34 cellular contexts compared by ENCODE assay signal in the genomic region with DNA sequence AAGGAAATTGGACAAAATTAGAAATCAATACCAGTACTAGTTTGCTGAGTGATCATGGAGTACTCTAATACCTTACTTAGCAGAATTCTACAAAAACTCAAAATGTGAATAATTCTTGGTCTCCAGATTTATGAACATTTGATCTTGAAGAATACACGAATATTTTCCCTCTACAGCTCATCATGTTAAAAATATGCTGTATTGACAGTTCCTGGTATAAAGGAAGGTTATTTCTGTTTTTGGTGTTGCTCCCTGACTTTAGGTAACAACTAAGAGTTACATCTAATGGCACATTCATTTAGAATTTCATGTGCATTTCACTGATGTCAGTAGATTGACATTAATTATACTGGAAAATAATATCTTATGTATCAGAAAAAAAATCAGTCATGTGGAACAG.
DNase-seq lines count a peak whose midpoint lies in the region; ATAC-seq, FAIRE-seq and TF ChIP-seq lines count a peak whose summit lies in the region.
"Had no signal": no experiment of that assay in that cellular context is flagged by ENCODE, and none has a peak within 500 bp of the region (broad histone marks: within the 10 kb centered on the region; RNA-seq: fewer than 3 reads in every experiment).

No MANE protein-coding gene starts in this region.

- TF ChIP-seq CTCF in HepG2 (CRISPR knock-in tag; IDR thresholded peaks at IDR 0.05) (no peak), right lobe of liver (IDR thresholded peaks at IDR 0.05) (no peak), A549 (IDR thresholded peaks at IDR 0.05) (no peak), IMR-90 (conservative IDR thresholded peaks at IDR 0.05; ENCODE audit: low read depth, low read length) (no peak), K562 (IDR thresholded peaks at IDR 0.05 in 2 of 3, conservative IDR thresholded peaks at IDR 0.05 in 1 of 3; ENCODE audit: insufficient read depth in 2 of 3, low read depth in 1 of 3, low read length in 3 of 3) (no peak)

- no TSS peak for BruUV-seq in HepG2 (replicated peaks; lab: Mats Ljungman, UMichigan)
- no TSS peak for BruUV-seq in IMR-90 (replicated peaks; lab: Mats Ljungman, UMichigan)
- BruUV-seq in K562 (replicated peaks; lab: Mats Ljungman, UMichigan), result no TSS peak

- H3K36me3 ChIP-seq in HepG2 (replicated peaks in 1 of 2; ENCODE audit: control insufficient read depth in 1 of 2, insufficient read depth in 2 of 2, low read length in 2 of 2) (no peaks in the 10 kb centered on the region), right lobe of liver (no peaks in the 10 kb centered on the region), IMR-90 (ENCODE audit: control insufficient read depth, insufficient read depth, low read length) (no peaks in the 10 kb centered on the region), K562 (ENCODE audit: control insufficient read depth, insufficient read depth, low read length) (no peaks in the 10 kb centered on the region)
- H3K36me3 ChIP-seq: BE2C; BLaER1; BLaER1 treated with 17β-estradiol and CSF1 and Interleukin-3, amounts not matched to agents 10 nM and 100 nM had no signal

- no peak for ATAC-seq in HepG2
- ATAC-seq in right lobe of liver, result no peak
- no peak for ATAC-seq in A549
- no peak for ATAC-seq in IMR-90 (ENCODE audit: low read depth)
- no peak for ATAC-seq in K562
- ATAC-seq: CD8-positive, alpha-beta T cell had no signal

- no peaks in the 10 kb centered on the region for H3K79me1 ChIP-seq in IMR-90 (ENCODE audit: low read depth in 1 of 2, low read length in 2 of 2)

- intact Hi-C loops in HepG2 (cut with micrococcal nuclease; ENCODE audit: unreplicated experiment) (no loop called here), right lobe of liver (cut with DNase I) (no loop called here), IMR-90 (cut with micrococcal nuclease) (no loop called here), K562 (cut with micrococcal nuclease) (no loop called here)

- CTCF ChIA-PET in HepG2 (lab: Yijun Ruan, JAX; ENCODE audit: low intra/inter-chr PET ratio, low total read pairs), result no interaction called here
- CTCF ChIA-PET in A549 (lab: Yijun Ruan, JAX), result no interaction called here
- CTCF ChIA-PET in IMR-90 (lab: Yijun Ruan, JAX), result no interaction called here
- CTCF ChIA-PET in K562 (lab: Yijun Ruan, JAX; ENCODE audit: low intra/inter-chr PET ratio), result no interaction called here

- no peak for FAIRE-seq in HepG2 (lab: Jason Lieb, UNC)
- FAIRE-seq in A549 (lab: Jason Lieb, UNC), result no peak
- FAIRE-seq in K562 (lab: Jason Lieb, UNC), result no peak
- FAIRE-seq: A204.1, D721Med had no signal

- POLR2A ChIA-PET in HepG2 (lab: Yijun Ruan, JAX) (no interaction called here), A549 (lab: Yijun Ruan, JAX) (no interaction called here), IMR-90 (lab: Charles Lee; ENCODE audit: unreplicated experiment) (no interaction called here), K562 (lab: Yijun Ruan, JAX) (no interaction called here)

- H3K4me3 ChIP-seq in HepG2 (replicated peaks in 1 of 3; ENCODE audit: insufficient read depth in 1 of 3, low read depth in 2 of 3, low read length in 3 of 3), result no peak overlapping the region
- H3K4me3 ChIP-seq in right lobe of liver, result no peak overlapping the region
- H3K4me3 ChIP-seq in A549, result no peak overlapping the region
- H3K4me3 ChIP-seq in IMR-90 (ENCODE audit: insufficient read depth, low read depth, low read length), result no peak overlapping the region
- H3K4me3 ChIP-seq in K562, result no peak overlapping the region
- H3K4me3 ChIP-seq: BLaER1; BLaER1 treated with 17β-estradiol and CSF1 and Interleukin-3, amounts not matched to agents 10 nM and 100 nM had no signal

- H3K56ac ChIP-seq in IMR-90 (ENCODE audit: extremely low read depth, insufficient read depth, low read length), result no peak overlapping the region

- H3K4ac ChIP-seq in IMR-90 (ENCODE audit: low read depth, low read length), result no peak overlapping the region

- no peak overlapping the region for H3K14ac ChIP-seq in IMR-90 (replicated peaks; ENCODE audit: low read depth, low read length)

- H2AFZ ChIP-seq in HepG2 (ENCODE audit: low read length) (no peak overlapping the region), IMR-90 (replicated peaks; ENCODE audit: low read length, poor library complexity) (no peak overlapping the region), K562 (ENCODE audit: low read depth, low read length) (no peak overlapping the region)

- TF ChIP-seq POLR2A in HepG2 (IDR thresholded peaks at IDR 0.05; ENCODE audit: insufficient read depth in 1 of 2, low read depth in 2 of 2, low read length in 2 of 2) (no peak), right lobe of liver (IDR thresholded peaks at IDR 0.05) (no peak), A549 (IDR thresholded peaks at IDR 0.05; ENCODE audit: low read length) (no peak), IMR-90 (IDR thresholded peaks at IDR 0.05; ENCODE audit: low read depth, low read length) (no peak), K562 (conservative IDR thresholded peaks at IDR 0.05) (no peak), erythroblast (IDR thresholded peaks at IDR 0.05; ENCODE audit: low read length) (no peak)

- TF ChIP-seq RAD21 in HepG2 (CRISPR knock-in tag; IDR thresholded peaks at IDR 0.05), result no peak
- TF ChIP-seq RAD21 in A549 (conservative IDR thresholded peaks at IDR 0.05 in 1 of 2, IDR thresholded peaks at IDR 0.05 in 1 of 2), result no peak
- TF ChIP-seq RAD21 in IMR-90 (IDR thresholded peaks at IDR 0.05; ENCODE audit: low read length), result no peak
- no peak for TF ChIP-seq RAD21 in K562 (CRISPR knock-in tag; conservative IDR thresholded peaks at IDR 0.05 in 1 of 2, IDR thresholded peaks at IDR 0.05 in 1 of 2)

- H2AK5ac ChIP-seq in IMR-90 (ENCODE audit: low read depth, low read length), result no peak overlapping the region

- TF ChIP-seq EP300 in HepG2 (IDR thresholded peaks at IDR 0.05; ENCODE audit: low read depth in 2 of 2, low read length in 2 of 2), result no peak
- TF ChIP-seq EP300 in HepG2 (CRISPR knock-in tag; IDR thresholded peaks at IDR 0.05; ENCODE audit: borderline replicate concordance), result no peak
- TF ChIP-seq EP300 in A549 (IDR thresholded peaks at IDR 0.05), result no peak
- no peak for TF ChIP-seq EP300 in K562 (IDR thresholded peaks at IDR 0.05; ENCODE audit: low read length)

- H4K5ac ChIP-seq in IMR-90 (ENCODE audit: low read depth, low read length), result no peak overlapping the region

- no peak overlapping the region for H3K23ac ChIP-seq in IMR-90 (ENCODE audit: low read depth, low read length)

- H3K9me1 ChIP-seq in IMR-90 (ENCODE audit: insufficient read depth, low read length) (no peaks in the 10 kb centered on the region), K562 (ENCODE audit: control insufficient read depth, insufficient read depth, low read length) (no peaks in the 10 kb centered on the region)

- H3K9ac ChIP-seq in HepG2 (ENCODE audit: insufficient read depth, low read depth, low read length) (no peak overlapping the region), IMR-90 (ENCODE audit: low read depth, low read length) (no peak overlapping the region), K562 (ENCODE audit: insufficient read depth in 1 of 2, low read depth in 2 of 2, low read length in 2 of 2) (no peak overlapping the region)
- H3K9ac ChIP-seq: BLaER1; BLaER1 treated with 17β-estradiol and CSF1 and Interleukin-3, amounts not matched to agents 10 nM and 100 nM had no signal

- H3K79me2 ChIP-seq in HepG2 (ENCODE audit: insufficient read depth, low read length) (no peaks in the 10 kb centered on the region), K562 (ENCODE audit: control insufficient read depth, insufficient read depth, low read length) (no peaks in the 10 kb centered on the region)

- no peak overlapping the region for H2AK9ac ChIP-seq in IMR-90 (replicated peaks; ENCODE audit: low read depth, low read length, poor library complexity)

- no peak overlapping the region for H4K8ac ChIP-seq in IMR-90 (ENCODE audit: low read depth in 2 of 2, low read length in 2 of 2)

- H3K9me3 ChIP-seq in HepG2 (ENCODE audit: low read length) (no peaks in the 10 kb centered on the region), right lobe of liver (no peaks in the 10 kb centered on the region), A549 (no peaks in the 10 kb centered on the region), IMR-90 (ENCODE audit: control insufficient read depth, insufficient read depth, low read length) (no peaks in the 10 kb centered on the region), K562 (replicated peaks; ENCODE audit: control insufficient read depth, insufficient read depth, low read depth, low read length) (no peaks in the 10 kb centered on the region)
- H3K9me3 ChIP-seq: BE2C; BLaER1; BLaER1 treated with 17β-estradiol and CSF1 and Interleukin-3, amounts not matched to agents 10 nM and 100 nM; Caco-2 had no signal

- no peak overlapping the region for H2BK20ac ChIP-seq in IMR-90 (ENCODE audit: low read depth, low read length)

- no peak overlapping the region for H3K4me2 ChIP-seq in HepG2 (ENCODE audit: low read depth, low read length)
- H3K4me2 ChIP-seq in A549, result no peak overlapping the region
- H3K4me2 ChIP-seq in IMR-90 (ENCODE audit: low read depth, low read length), result no peak overlapping the region
- no peak overlapping the region for H3K4me2 ChIP-seq in K562 (ENCODE audit: insufficient read depth, low read length)
- H3K4me2 ChIP-seq: BLaER1; BLaER1 treated with 17β-estradiol and CSF1 and Interleukin-3, amounts not matched to agents 10 nM and 100 nM had no signal

- dilution Hi-C loops in IMR-90 (cut with HindIII; ENCODE audit: low sequenced_read_pairs, unreplicated experiment), result no loop called here

- H3K27me3 ChIP-seq in HepG2 (ENCODE audit: control insufficient read depth in 1 of 2, insufficient read depth in 2 of 2, low read length in 2 of 2), result no peaks in the 10 kb centered on the region
- no peaks in the 10 kb centered on the region for H3K27me3 ChIP-seq in right lobe of liver
- H3K27me3 ChIP-seq in IMR-90 (ENCODE audit: control insufficient read depth, insufficient read depth, low read length), result no peaks in the 10 kb centered on the region
- H3K27me3 ChIP-seq in K562 (ENCODE audit: control insufficient read depth in 2 of 2, insufficient read depth in 2 of 2, low read length in 2 of 2), result no peaks in the 10 kb centered on the region
- H3K27me3 ChIP-seq: BLaER1; BLaER1 treated with 17β-estradiol and CSF1 and Interleukin-3, amounts not matched to agents 10 nM and 100 nM had no signal

- DNase-seq in HepG2 (ENCODE audit: low spot score) (no peak), right lobe of liver (no peak), A549 (ENCODE audit: low read depth in 1 of 2, low spot score in 1 of 2) (no peak), IMR-90 (no peak), K562 (ENCODE audit: extremely low read depth in 1 of 4, low spot score in 3 of 4) (no peak), erythroblast (lab: John Stamatoyannopoulos, UW) (no peak), kidney tubule cell (ENCODE audit: low spot score) (no peak)
- DNase-seq in activated naive CD4-positive, alpha-beta T cell (lab: John Stamatoyannopoulos, UW), result no peak
- DNase-seq: 8988T; ACHN; AML-193; BE2C; C1 segment of cervical spinal cord; Caco-2; Calu3; CD4-positive, alpha-beta memory T cell; CD4-positive, alpha-beta T cell; CD4-positive, CD25-positive, alpha-beta regulatory T cell; CD8-positive, alpha-beta memory T cell; CD8-positive, alpha-beta T cell; COR-L47; DMS 273 treated with DMSO at 0.1 percent for 48 hours; DMS153; DMS53; DMS79; DMS79 treated with DMSO at 0.1 percent for 48 hours; DND-41; EL had no signal

- no peak overlapping the region for H3K18ac ChIP-seq in IMR-90 (ENCODE audit: low read depth, low read length)

- no peak overlapping the region for H2BK5ac ChIP-seq in IMR-90 (ENCODE audit: low read depth, low read length, poor library complexity, severe bottlenecking)

- no peak overlapping the region for H2BK120ac ChIP-seq in IMR-90 (ENCODE audit: low read depth, low read length)

- no peak overlapping the region for H3K27ac ChIP-seq in HepG2 (ENCODE audit: extremely low read length, insufficient read depth, low read length)
- H3K27ac ChIP-seq in right lobe of liver, result no peak overlapping the region
- no peak overlapping the region for H3K27ac ChIP-seq in A549
- H3K27ac ChIP-seq in IMR-90 (ENCODE audit: insufficient read depth, low read length), result no peak overlapping the region
- no peak overlapping the region for H3K27ac ChIP-seq in K562 (ENCODE audit: extremely low read depth, low read depth, low read length)
- H3K27ac ChIP-seq: 22Rv1; BLaER1; BLaER1 treated with 17β-estradiol and CSF1 and Interleukin-3, amounts not matched to agents 10 nM and 100 nM; C4-2B had no signal

- H3K4me1 ChIP-seq in HepG2 (ENCODE audit: insufficient read depth, low read length) (no peaks in the 10 kb centered on the region), right lobe of liver (no peaks in the 10 kb centered on the region), A549 (no peaks in the 10 kb centered on the region), IMR-90 (ENCODE audit: control insufficient read depth, insufficient read depth, low read length) (no peaks in the 10 kb centered on the region), K562 (replicated peaks in 1 of 2; ENCODE audit: control insufficient read depth in 2 of 2, insufficient read depth in 2 of 2, low read length in 2 of 2) (no peaks in the 10 kb centered on the region)
- H3K4me1 ChIP-seq: BE2C, BLaER1, Caco-2 had no signal

- H4K91ac ChIP-seq in IMR-90 (ENCODE audit: insufficient read depth, low read depth, low read length), result no peak overlapping the region

- H4K20me1 ChIP-seq in HepG2 (ENCODE audit: insufficient read depth, low read length) (no peaks in the 10 kb centered on the region), IMR-90 (ENCODE audit: insufficient read depth, low read length) (no peaks in the 10 kb centered on the region), K562 (replicated peaks; ENCODE audit: control insufficient read depth, insufficient read depth, low read length) (no peaks in the 10 kb centered on the region)
- H4K20me1 ChIP-seq: BLaER1; BLaER1 treated with 17β-estradiol and CSF1 and Interleukin-3, amounts not matched to agents 10 nM and 100 nM had no signal

- no peak overlapping the region for H2BK15ac ChIP-seq in IMR-90 (ENCODE audit: low read depth, low read length)

- in situ Hi-C loops in HepG2 (cut with HindIII; ENCODE audit: extremely low pct_ligation_motif_present, low pct_unique_long_range_greater_than_20kb) (no loop called here), IMR-90 (cut with MboI; ENCODE audit: low sequenced_read_pairs) (no loop called here), K562 (cut with MboI) (no loop called here)

- WGBS in HepG2 (ENCODE audit: low lambda C conversion rate), result 2% methylated on average over 1 of the region's 1 CpG
- WGBS in right lobe of liver (ENCODE audit: insufficient coverage, low coverage, low lambda C conversion rate, missing lambda C conversion rate), result 35% methylated on average over 1 of the region's 1 CpG
- 2% methylated on average over 1 of the region's 1 CpG for WGBS in A549 (ENCODE audit: missing lambda C conversion rate)
- WGBS in IMR-90 (ENCODE audit: extremely low coverage in 2 of 2, insufficient read length in 1 of 2), 2 experiments, result no CpG with 5 or more reads among the region's 1 CpG
- WGBS in K562 (ENCODE audit: insufficient coverage, low coverage, missing lambda C conversion rate), result 0% methylated on average over 1 of the region's 1 CpG

Comparison
In these comparisons a context has a peak if more than half of its experiments do, and no peak if none do; other contexts are left out.
1. Of the 241 proteins assayed by ChIP-seq in both HepG2 and K562: peak only in HepG2: MAFF; only in K562: none; in both: none; in neither: 239; mixed calls (peak in some experiments, not most) for 1.